In genomic region chr4:122003335-122003734, GRCh38 we compare ENCODE assay signal across 9 cellular contexts. TPM values are rescaled to one million over a fixed set of nuclear protein-coding genes. Genes with fewer than 3 reads are reported as not detected.
DNase-seq lines count a peak whose midpoint lies in the region; ATAC-seq and TF ChIP-seq lines count a peak whose summit lies in the region.
"Had no signal": no experiment of that assay in that cellular context is flagged by ENCODE, and none has a peak within 500 bp of the region (broad histone marks: within the 10 kb centered on the region; RNA-seq: fewer than 3 reads in every experiment).

No MANE protein-coding gene starts in this region.

- no peak overlapping the region for H3K27ac Mint-ChIP-seq in CD8-positive, alpha-beta memory T cell

- H3K36me3 Mint-ChIP-seq in CD8-positive, alpha-beta memory T cell = no peaks in the 10 kb centered on the region

- ATAC-seq in GM18520 (IDR thresholded peaks at IDR 0.05; ENCODE audit: unreplicated experiment) = peak; percentile 53
- peak; percentile 82 for ATAC-seq in HG02884 (IDR thresholded peaks at IDR 0.05; ENCODE audit: unreplicated experiment)

- H3K4me3 Mint-ChIP-seq in CD8-positive, alpha-beta memory T cell = no peak overlapping the region

- no peaks in the 10 kb centered on the region for H3K9me3 ChIP-seq in CD8-positive, alpha-beta memory T cell (ENCODE audit: low read length)
- no peaks in the 10 kb centered on the region for H3K9me3 ChIP-seq in adrenal gland (replicated peaks in 1 of 3)
- H3K9me3 ChIP-seq: SJSA1 had no signal

- no peaks in the 10 kb centered on the region for H3K27me3 ChIP-seq in CD8-positive, alpha-beta memory T cell (ENCODE audit: insufficient read depth, low read length, poor library complexity, severe bottlenecking)
- H3K27me3 ChIP-seq in adrenal gland = peaks cover 4% of the 10 kb centered on the region
- H3K27me3 ChIP-seq: SJSA1 had no signal

- no peaks in the 10 kb centered on the region for H3K4me1 ChIP-seq in CD8-positive, alpha-beta memory T cell (ENCODE audit: insufficient read depth, low read length)
- H3K4me1 ChIP-seq in adrenal gland (replicated peaks in 1 of 2) = no peaks in the 10 kb centered on the region

- peaks cover 6 to 27% of the 10 kb centered on the region in 2 donors for H3K27me3 Mint-ChIP-seq in CD8-positive, alpha-beta memory T cell

- peak in 4 of 6 experiments; percentile 18 to 30 (median 27) for TF ChIP-seq CTCF in adrenal gland (IDR thresholded peaks at IDR 0.05)

- no peak overlapping the region for H3K27ac ChIP-seq in CD8-positive, alpha-beta memory T cell (ENCODE audit: low read depth, low read length)
- H3K27ac ChIP-seq in adrenal gland = no peak overlapping the region
- H3K27ac ChIP-seq: SJSA1 had no signal

- 76 to 86% (median 83%) methylated on average over 4 to 7 of the region's 7 CpGs for WGBS in adrenal gland, 4 donors

- POLR2A ChIA-PET in CD8-positive, alpha-beta memory T cell (lab: Charles Lee) = no interaction called here

- no peaks in the 10 kb centered on the region for H3K9me3 Mint-ChIP-seq in CD8-positive, alpha-beta memory T cell

- DNase-seq in CD8-positive, alpha-beta memory T cell = peak in 3 of 5 donors; percentile 5 to 18 (median 9)
- DNase-seq in NCI-H748 (lab: John Stamatoyannopoulos, UW; ENCODE audit: unreplicated experiment) = peak; percentile 48
- peak in 2 of 7 donors; percentile 2 to 51 for DNase-seq in adrenal gland
- DNase-seq in midbrain (lab: John Stamatoyannopoulos, UW) = peak; percentile 7
- DNase-seq in NCI-H1436 treated with DMSO at 0.1 percent for 48 hours (lab: John Stamatoyannopoulos, UW) = no peak
- no peak for DNase-seq in activated CD4-positive, CD25-positive, alpha-beta regulatory T cell treated with anti-CD3 and anti-CD28 coated beads, Interleukin-2, amount 50 U/mL, for 72 hours

- peaks cover 0 to 3% (median 0%) of the 10 kb centered on the region in 3 donors for H3K4me1 Mint-ChIP-seq in CD8-positive, alpha-beta memory T cell

- TF ChIP-seq POLR2A in adrenal gland (IDR thresholded peaks at IDR 0.05) = no peak

- H3K4me3 ChIP-seq in CD8-positive, alpha-beta memory T cell (ENCODE audit: low read length) = no peak overlapping the region
- no peak overlapping the region for H3K4me3 ChIP-seq in adrenal gland
- H3K4me3 ChIP-seq: SJSA1 had no signal

- intact Hi-C loops in adrenal gland (cut with DNase I) = no loop called here

- no peaks in the 10 kb centered on the region for H3K36me3 ChIP-seq in CD8-positive, alpha-beta memory T cell (ENCODE audit: insufficient read depth, low read length)
- no peaks in the 10 kb centered on the region for H3K36me3 ChIP-seq in adrenal gland (replicated peaks in 1 of 2)
- H3K36me3 ChIP-seq: SJSA1 had no signal

- CTCF ChIA-PET in CD8-positive, alpha-beta memory T cell (lab: Charles Lee) = interaction anchor here (0.8 to 1.6 kb wide), 3 partner anchors 8 to 103 kb away, joined by 3 to 5 read pairs (median 4); no protein-coding TSS in a partner anchor

RNA-seq across cellular contexts. Expression of gene TRPC3, which starts 51.5 kb away (rescaled TPM):
- under 1 TPM; 0.15 to 0.35 TPM for total RNA-seq in CD8-positive, alpha-beta memory T cell
- polyA plus RNA-seq in CD8-positive, alpha-beta memory T cell = not detected
- 1 to 10 TPM in 1 of 8 donors, under 1 TPM in 6, not detected in 1; 0.07 to 2.1 (median 0.13) TPM for total RNA-seq in adrenal gland
- polyA plus RNA-seq in adrenal gland = under 1 TPM; 0.07 to 0.22 (median 0.08) TPM

Comparison
In these comparisons a context has a peak if more than half of its experiments do, and no peak if none do; other contexts are left out.
1. DNase-seq: peak in CD8-positive, alpha-beta memory T cell (3 of 5), NCI-H748 (single experiment) and midbrain (single experiment); none in NCI-H1436 treated with DMSO at 0.1 percent for 48 hours (single experiment) and activated CD4-positive, CD25-positive, alpha-beta regulatory T cell treated with anti-CD3 and anti-CD28 coated beads, Interleukin-2, amount 50 U/mL, for 72 hours (single experiment).